ENCODE assay signal across 14 cellular contexts in the genomic region with DNA sequence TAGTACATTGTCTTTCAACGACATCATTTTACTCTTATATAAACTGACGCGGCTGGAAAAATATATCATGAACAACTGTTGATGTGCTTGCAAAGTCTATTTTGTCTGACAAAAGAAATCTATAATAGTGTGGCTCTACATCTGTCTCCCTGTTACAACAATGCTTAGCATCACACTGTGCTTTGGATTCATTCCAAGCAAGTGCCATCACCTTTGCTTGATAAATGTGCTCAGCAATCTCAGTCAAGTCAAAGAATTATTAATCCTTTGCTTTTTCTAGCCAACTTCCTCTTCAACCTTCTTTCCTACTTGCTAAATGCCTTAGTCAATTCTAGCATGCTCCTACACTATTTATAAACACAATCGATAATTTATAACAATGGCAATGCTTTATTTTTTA.
DNase-seq lines count a peak whose midpoint lies in the region; ATAC-seq and TF ChIP-seq lines count a peak whose summit lies in the region.
"Had no signal": no experiment of that assay in that cellular context is flagged by ENCODE, and none has a peak within 500 bp of the region (broad histone marks: within the 10 kb centered on the region; RNA-seq: fewer than 3 reads in every experiment).

No MANE protein-coding gene starts in this region.

- DNase-seq in EL (peak; percentile 6), NCI-H146 treated with DMSO at 0.1 percent for 48 hours (lab: John Stamatoyannopoulos, UW; ENCODE audit: unreplicated experiment) (peak; percentile 78), left lobe of liver (ENCODE audit: low spot score) (no peak), head of caudate nucleus (no peak), SW 1271 (lab: John Stamatoyannopoulos, UW) (no peak), SKM-1 treated with dmso at 0.1 percent for 144 hours (lab: John Stamatoyannopoulos, UW; ENCODE audit: unreplicated experiment) (no peak)
- DNase-seq: activated CD8-positive, alpha-beta memory T cell treated with anti-CD3 and anti-CD28 coated beads, Interleukin-2, amount 10 ng/mL, durations not matched to agents 7 days and 5 days; CD4-positive, CD25-positive, alpha-beta regulatory T cell; esophagus squamous epithelium had no signal

- no peak overlapping the region for H2AFZ ChIP-seq in SU-DHL-6 (ENCODE audit: low read depth, low read length, severe bottlenecking)

- no peak overlapping the region for H3K4me3 ChIP-seq in SU-DHL-6 (ENCODE audit: insufficient read depth, low read length, poor library complexity, severe bottlenecking)
- H3K4me3 ChIP-seq: esophagus squamous epithelium, smooth muscle cell, thoracic aorta had no signal

- H3K9ac ChIP-seq in SU-DHL-6 (ENCODE audit: low read length): no peak overlapping the region

- intact Hi-C loops in head of caudate nucleus (cut with DNase I): no loop called here

- H3K27ac ChIP-seq in SU-DHL-6 (ENCODE audit: low read depth, low read length): peak overlapping the region; percentile 94
- H3K27ac ChIP-seq: esophagus squamous epithelium, thoracic aorta had no signal

- H3K4me2 ChIP-seq in SU-DHL-6 (ENCODE audit: low read depth, low read length, poor library complexity, severe bottlenecking): peak overlapping the region; percentile 67
- H3K4me2 ChIP-seq: smooth muscle cell had no signal

- peaks cover 78% of the 10 kb centered on the region for H3K79me2 ChIP-seq in SU-DHL-6 (ENCODE audit: insufficient read depth, low read length)

- ATAC-seq in left lobe of liver (peak; percentile 12), HG02678 (IDR thresholded peaks at IDR 0.05; ENCODE audit: unreplicated experiment) (no peak)
- ATAC-seq: activated CD8-positive, alpha-beta memory T cell treated with anti-CD3 and anti-CD28 coated beads, Interleukin-2, amount 10 ng/mL, durations not matched to agents 7 days and 5 days; activated naive CD4-positive, alpha-beta T cell treated with anti-CD3 and anti-CD28 coated beads, Interleukin-2, amount 50 U/mL, for 72 hours had no signal

- no peaks in the 10 kb centered on the region for H3K9me3 ChIP-seq in SU-DHL-6 (ENCODE audit: insufficient read depth, low read length)
- H3K9me3 ChIP-seq: esophagus squamous epithelium, thoracic aorta had no signal

- H3F3A ChIP-seq in SU-DHL-6 (ENCODE audit: insufficient read depth): peaks cover 39% of the 10 kb centered on the region

- H4K20me1 ChIP-seq in SU-DHL-6 (ENCODE audit: low read depth, low read length): no peaks in the 10 kb centered on the region

- H3K27me3 ChIP-seq in SU-DHL-6 (ENCODE audit: low read length): no peaks in the 10 kb centered on the region
- H3K27me3 ChIP-seq: esophagus squamous epithelium had no signal

- H3K9me2 ChIP-seq in SU-DHL-6 (replicated peaks; ENCODE audit: insufficient read depth, low read length): no peaks in the 10 kb centered on the region

- H3K36me3 ChIP-seq in SU-DHL-6 (ENCODE audit: low read length): peaks cover 39% of the 10 kb centered on the region
- H3K36me3 ChIP-seq: esophagus squamous epithelium, thoracic aorta had no signal

- TF ChIP-seq CTCF in SU-DHL-6 (IDR thresholded peaks at IDR 0.05; ENCODE audit: insufficient read depth, low read length, poor library complexity, severe bottlenecking): no peak

Comparison
In these comparisons a context has a peak if more than half of its experiments do, and no peak if none do; other contexts are left out.
1. DNase-seq: peak in EL (single experiment) and NCI-H146 treated with DMSO at 0.1 percent for 48 hours (single experiment); none in left lobe of liver (single experiment), head of caudate nucleus (0 of 42), SW 1271 (0 of 2) and SKM-1 treated with dmso at 0.1 percent for 144 hours (single experiment).